ENCODE assay signal across 8 cellular contexts in the genomic region with DNA sequence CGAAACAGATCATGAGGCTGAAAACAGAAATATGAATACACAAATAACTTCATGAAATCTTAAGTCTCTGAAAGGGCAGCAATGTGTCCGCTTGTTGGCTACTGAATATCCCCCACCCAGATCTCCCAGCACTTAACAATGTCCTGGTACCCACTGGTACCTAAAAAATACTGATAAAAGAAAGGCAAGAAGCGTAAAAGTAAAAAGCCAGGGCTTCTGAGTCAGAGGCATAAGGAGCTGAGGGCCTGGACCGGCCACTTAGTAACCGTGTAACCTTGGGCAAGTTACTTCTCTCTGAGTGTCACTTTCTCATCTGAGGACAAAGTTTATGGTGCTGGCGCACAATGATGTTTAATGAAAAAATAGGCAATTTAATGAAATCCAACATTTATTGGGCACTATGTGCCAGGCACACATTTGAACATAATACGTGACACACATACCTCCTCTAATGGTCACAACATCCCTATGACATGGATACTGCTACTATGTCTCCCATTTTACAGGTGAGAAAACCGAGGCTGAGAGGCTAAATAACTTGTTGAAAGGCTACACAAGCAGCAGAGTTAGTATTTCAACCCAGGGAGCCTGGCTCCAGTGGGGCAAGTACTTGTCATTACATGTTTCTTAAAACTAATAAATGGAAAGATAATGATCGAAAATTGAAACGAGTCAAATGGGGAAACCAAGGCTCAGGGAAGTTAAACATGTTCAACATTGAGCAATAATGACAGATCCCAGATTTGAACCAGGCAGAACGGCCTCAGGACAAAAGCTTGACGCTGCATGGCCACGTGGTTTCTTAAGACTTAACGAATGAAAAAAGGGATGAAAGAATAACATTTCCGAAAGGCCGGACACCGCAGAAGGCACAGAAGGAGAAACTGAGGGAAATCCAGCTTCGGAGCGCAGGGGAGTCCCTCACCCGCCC. TPM values are rescaled to one million over a fixed set of nuclear protein-coding genes. Genes with fewer than 3 reads are reported as not detected.
DNase-seq lines count a peak whose midpoint lies in the region; ATAC-seq and TF ChIP-seq lines count a peak whose summit lies in the region.

No MANE protein-coding gene starts in this region.

- H3K4me3 ChIP-seq in HUES64 (ENCODE audit: low read length) (peak overlapping the region; percentile 90), kidney epithelial cell (ENCODE audit: low read depth, low read length) (peak overlapping the region; percentile 92)

- H3K27ac Mint-ChIP-seq in CD4-positive, alpha-beta T cell: peak overlapping the region; percentile 94

- H3K4me3 Mint-ChIP-seq in CD4-positive, alpha-beta T cell: peak overlapping the region; percentile 99

- no peak for ATAC-seq in CD4-positive, alpha-beta T cell (ENCODE audit: poor library complexity)
- ATAC-seq in GM18498 (IDR thresholded peaks at IDR 0.05; ENCODE audit: unreplicated experiment): no peak
- no peak for ATAC-seq in HG03439 (IDR thresholded peaks at IDR 0.05; ENCODE audit: unreplicated experiment)

- H3K36me3 Mint-ChIP-seq in CD4-positive, alpha-beta T cell (ENCODE audit: low read depth): peaks cover 42% of the 10 kb centered on the region

- peaks cover 24% of the 10 kb centered on the region for H3K36me3 ChIP-seq in HUES64 (ENCODE audit: insufficient read depth, low read length)
- no peaks in the 10 kb centered on the region for H3K36me3 ChIP-seq in kidney epithelial cell (ENCODE audit: control insufficient read depth, insufficient read depth, low read length)

- H3K27me3 Mint-ChIP-seq in CD4-positive, alpha-beta T cell: no peaks in the 10 kb centered on the region

- H3K9me3 ChIP-seq in CD4-positive, alpha-beta T cell (ENCODE audit: control insufficient read depth, low read length): no peaks in the 10 kb centered on the region
- H3K9me3 ChIP-seq in HUES64 (ENCODE audit: insufficient read depth, low read depth, low read length): no peaks in the 10 kb centered on the region

- H3K4me1 ChIP-seq in HUES64 (ENCODE audit: insufficient read depth, low read length): peaks cover 18% of the 10 kb centered on the region

- H3K4me1 Mint-ChIP-seq in CD4-positive, alpha-beta T cell (ENCODE audit: low read depth): peaks cover 63% of the 10 kb centered on the region

- POLR2A ChIA-PET in CD4-positive, alpha-beta T cell (lab: Charles Lee): interaction anchor here (0.8 to 2.7 kb wide), 3 partner anchors 19 to 751 kb away, joined by 3 to 7 read pairs (median 3); no protein-coding TSS in a partner anchor

- 24% methylated on average over 20 of the region's 20 CpGs for WGBS in HUES64

- H3K9ac ChIP-seq in HUES64 (ENCODE audit: low read depth, low read length): peak overlapping the region; percentile 93

- no peak for DNase-seq in CD4-positive, alpha-beta T cell
- DNase-seq in kidney epithelial cell (ENCODE audit: low read depth) (no peak), substantia nigra (lab: John Stamatoyannopoulos, UW) (no peak), retina (no peak)

- no peak for TF ChIP-seq CTCF in CD4-positive, alpha-beta T cell (IDR thresholded peaks at IDR 0.05)
- no peak for TF ChIP-seq CTCF in kidney epithelial cell (IDR thresholded peaks at IDR 0.05; ENCODE audit: insufficient read depth, low read length, poor library complexity, severe bottlenecking)

- CTCF ChIA-PET in CD4-positive, alpha-beta T cell (lab: Charles Lee): no interaction called here

- H3K27me3 ChIP-seq in CD4-positive, alpha-beta T cell (ENCODE audit: control insufficient read depth, insufficient read depth, low read length): no peaks in the 10 kb centered on the region
- H3K27me3 ChIP-seq in HUES64 (ENCODE audit: insufficient read depth, low read length) (no peaks in the 10 kb centered on the region), kidney epithelial cell (ENCODE audit: control insufficient read depth, insufficient read depth, low read length) (no peaks in the 10 kb centered on the region)

- H3K9me3 Mint-ChIP-seq in CD4-positive, alpha-beta T cell: no peaks in the 10 kb centered on the region

- H3K27ac ChIP-seq in CD4-positive, alpha-beta T cell (ENCODE audit: low read depth, low read length): peak overlapping the region; percentile 68
- H3K27ac ChIP-seq in HUES64 (ENCODE audit: low read depth, low read length) (peak overlapping the region; percentile 98), angular gyrus (ENCODE audit: low read depth, low read length) (peak overlapping the region; percentile 81), substantia nigra (ENCODE audit: low read depth, low read length, poor library complexity, severe bottlenecking) (peak overlapping the region; percentile 86)

- intact Hi-C loops in CD4-positive, alpha-beta T cell (cut with DNase I, micrococcal nuclease): loop anchor here in 1 of 2 experiments (10.0 kb wide), 1 partner anchor 894 kb away; the partner anchor contains the start of genes DNTTIP1 and WFDC3

RNA-seq across cellular contexts. Expression of gene TP53RK, which starts 0.8 kb away (rescaled TPM):
- 1 to 10 TPM; 3.9 to 4.5 TPM for total RNA-seq in CD4-positive, alpha-beta T cell
- polyA plus RNA-seq in HUES64 (2013, experiment 1 of 2): 13.9 TPM
- polyA plus RNA-seq in HUES64 (2013, experiment 2 of 2): 13.9 TPM
- 20.5 and 23.4 TPM in 2 replicates for total RNA-seq in kidney epithelial cell

RNA-seq across cellular contexts. Expression of gene SLC2A10, which starts 21.0 kb away (rescaled TPM):
- not detected for total RNA-seq in CD4-positive, alpha-beta T cell
- 5.2 TPM for polyA plus RNA-seq in HUES64 (2013, experiment 1 of 2)
- polyA plus RNA-seq in HUES64 (2013, experiment 2 of 2): 7.5 TPM
- total RNA-seq in kidney epithelial cell: 11.9 and 13.3 TPM in 2 replicates

RNA-seq across cellular contexts. Expression of gene SLC13A3, which starts 37.2 kb away (rescaled TPM):
- under 1 TPM in 1 of 2 experiments, not detected in 1; 0.28 TPM for total RNA-seq in CD4-positive, alpha-beta T cell
- polyA plus RNA-seq in HUES64 (2013, experiment 1 of 2): 3.8 TPM
- polyA plus RNA-seq in HUES64 (2013, experiment 2 of 2): 3.6 TPM
- 2.6 and 3.4 TPM in 2 replicates for total RNA-seq in kidney epithelial cell

Comparison
In these comparisons a context has a peak if more than half of its experiments do, and no peak if none do; other contexts are left out.
1. RNA of gene SLC2A10, which starts 21.0 kb away (total RNA-seq): 11.9 to 13.3 TPM in kidney epithelial cell; not detected in CD4-positive, alpha-beta T cell; every median in the first group is over 10 times any median in the second.
2. Peak in every context shown above with its lines, with median percentiles within 50 percentile points of each other: H3K27ac ChIP-seq.